In the genomic region with DNA sequence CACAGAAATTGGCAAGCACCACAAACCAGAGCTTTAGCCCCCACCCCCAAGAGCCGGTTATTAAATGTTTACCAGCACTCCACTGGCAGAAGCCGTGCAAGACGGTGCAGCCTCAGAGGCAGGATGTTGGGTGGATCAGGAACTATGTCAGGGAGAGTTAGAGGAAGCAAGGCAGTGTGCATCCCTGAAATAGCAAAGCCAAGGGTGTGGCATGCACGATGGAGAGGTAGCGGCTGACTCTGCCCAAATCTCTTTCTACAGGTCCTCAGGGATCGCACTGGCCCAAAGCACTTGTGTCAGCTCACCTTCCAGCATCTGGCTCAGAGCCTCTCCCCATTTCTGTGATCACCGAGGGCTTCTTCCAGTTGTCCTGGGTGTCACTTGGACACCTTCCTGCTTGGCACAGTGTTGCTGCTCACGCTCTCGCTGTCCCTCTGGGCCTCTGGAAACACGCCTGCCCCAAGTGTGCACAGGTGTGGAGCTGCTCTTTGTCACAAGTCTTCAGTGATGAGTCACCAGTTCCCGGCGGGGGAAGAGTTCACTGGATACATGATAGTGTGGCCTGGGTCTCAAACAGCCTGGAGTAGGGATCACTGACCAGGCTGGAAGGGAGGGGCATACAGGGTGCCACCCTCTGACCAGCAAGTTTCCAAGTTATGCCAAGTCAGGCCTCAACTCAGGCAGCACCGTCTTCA, we compare ENCODE assay signal across 2 cellular contexts.
TF ChIP-seq lines count a peak whose summit lies in the region.

No MANE protein-coding gene starts in this region.

TF ChIP-seq in GM12878, 131 proteins besides CTCF, POLR2A, EP300 and RAD21:
- no peak for TF ChIP-seq MXI1 (IDR thresholded peaks at IDR 0.05; ENCODE audit: low read depth, low read length)
- no peak for TF ChIP-seq NR2C2 (IDR thresholded peaks at IDR 0.05; ENCODE audit: borderline replicate concordance, control insufficient read depth, insufficient read length, low read depth)
- TF ChIP-seq NFYA (IDR thresholded peaks at IDR 0.05; ENCODE audit: borderline replicate concordance, low read depth, low read length), result no peak

TF ChIP-seq in HepG2, 621 proteins besides CTCF, POLR2A, EP300 and RAD21 (continues in another document):
- no peak for TF ChIP-seq TBL1XR1 (IDR thresholded peaks at IDR 0.05; ENCODE audit: borderline replicate concordance, low read length, partially characterized antibody)
- TF ChIP-seq ELF4 (CRISPR knock-in tag; IDR thresholded peaks at IDR 0.05; ENCODE audit: borderline replicate concordance), result no peak
- TF ChIP-seq, protein P1, sequence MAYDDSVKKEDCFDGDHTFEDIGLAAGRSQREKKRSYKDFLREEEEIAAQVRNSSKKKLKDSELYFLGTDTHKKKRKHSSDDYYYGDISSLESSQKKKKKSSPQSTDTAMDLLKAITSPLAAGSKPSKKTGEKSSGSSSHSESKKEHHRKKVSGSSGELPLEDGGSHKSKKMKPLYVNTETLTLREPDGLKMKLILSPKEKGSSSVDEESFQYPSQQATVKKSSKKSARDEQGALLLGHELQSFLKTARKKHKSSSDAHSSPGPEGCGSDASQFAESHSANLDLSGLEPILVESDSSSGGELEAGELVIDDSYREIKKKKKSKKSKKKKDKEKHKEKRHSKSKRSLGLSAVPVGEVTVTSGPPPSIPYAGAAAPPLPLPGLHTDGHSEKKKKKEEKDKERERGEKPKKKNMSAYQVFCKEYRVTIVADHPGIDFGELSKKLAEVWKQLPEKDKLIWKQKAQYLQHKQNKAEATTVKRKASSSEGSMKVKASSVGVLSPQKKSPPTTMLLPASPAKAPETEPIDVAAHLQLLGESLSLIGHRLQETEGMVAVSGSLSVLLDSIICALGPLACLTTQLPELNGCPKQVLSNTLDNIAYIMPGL (CRISPR knock-in tag; IDR thresholded peaks at IDR 0.05; ENCODE audit: borderline replicate concordance in 1 of 2, low read depth in 1 of 2), result no peak
- no peak for TF ChIP-seq SUZ12 (IDR thresholded peaks at IDR 0.05; ENCODE audit: low read depth, low read length)
- TF ChIP-seq, protein P2, sequence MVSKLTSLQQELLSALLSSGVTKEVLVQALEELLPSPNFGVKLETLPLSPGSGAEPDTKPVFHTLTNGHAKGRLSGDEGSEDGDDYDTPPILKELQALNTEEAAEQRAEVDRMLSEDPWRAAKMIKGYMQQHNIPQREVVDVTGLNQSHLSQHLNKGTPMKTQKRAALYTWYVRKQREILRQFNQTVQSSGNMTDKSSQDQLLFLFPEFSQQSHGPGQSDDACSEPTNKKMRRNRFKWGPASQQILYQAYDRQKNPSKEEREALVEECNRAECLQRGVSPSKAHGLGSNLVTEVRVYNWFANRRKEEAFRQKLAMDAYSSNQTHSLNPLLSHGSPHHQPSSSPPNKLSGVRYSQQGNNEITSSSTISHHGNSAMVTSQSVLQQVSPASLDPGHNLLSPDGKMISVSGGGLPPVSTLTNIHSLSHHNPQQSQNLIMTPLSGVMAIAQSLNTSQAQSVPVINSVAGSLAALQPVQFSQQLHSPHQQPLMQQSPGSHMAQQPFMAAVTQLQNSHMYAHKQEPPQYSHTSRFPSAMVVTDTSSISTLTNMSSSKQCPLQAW (CRISPR knock-in tag; IDR thresholded peaks at IDR 0.05), result no peak
- no peak for TF ChIP-seq ZNF850 (CRISPR knock-in tag; conservative IDR thresholded peaks at IDR 0.05)
- no peak for TF ChIP-seq CBX5 (CRISPR knock-in tag; IDR thresholded peaks at IDR 0.05; ENCODE audit: borderline replicate concordance)
- no peak for TF ChIP-seq ZNF567 (CRISPR knock-in tag; IDR thresholded peaks at IDR 0.05; ENCODE audit: borderline replicate concordance)
- TF ChIP-seq PAX8 (CRISPR knock-in tag; IDR thresholded peaks at IDR 0.05; ENCODE audit: borderline replicate concordance), result no peak
- TF ChIP-seq JARID2 (CRISPR knock-in tag; IDR thresholded peaks at IDR 0.05; ENCODE audit: insufficient replicate concordance), result no peak
- no peak for TF ChIP-seq ZNF878 (CRISPR knock-in tag; IDR thresholded peaks at IDR 0.05)
- TF ChIP-seq ZNF720 (CRISPR knock-in tag; IDR thresholded peaks at IDR 0.05), result no peak
- no peak for TF ChIP-seq ZNF564 (CRISPR knock-in tag; IDR thresholded peaks at IDR 0.05)
- no peak; the same call in 1 of the 2 replicates for TF ChIP-seq SALL1 (CRISPR knock-in tag; IDR thresholded peaks at IDR 0.05)
- no peak for TF ChIP-seq PITX1 (CRISPR knock-in tag; IDR thresholded peaks at IDR 0.05)
- TF ChIP-seq ARNT2 (CRISPR knock-in tag; IDR thresholded peaks at IDR 0.05; ENCODE audit: low read depth), result no peak
- TF ChIP-seq ZNF331 (CRISPR knock-in tag; IDR thresholded peaks at IDR 0.05), result no peak
- no peak for TF ChIP-seq ZNF607 (CRISPR knock-in tag; IDR thresholded peaks at IDR 0.05; ENCODE audit: borderline replicate concordance)
- TF ChIP-seq RFX5 (IDR thresholded peaks at IDR 0.05; ENCODE audit: low read depth, low read length), result peak; percentile 25; the same call in 1 of the 2 replicates
- TF ChIP-seq, protein P3, sequence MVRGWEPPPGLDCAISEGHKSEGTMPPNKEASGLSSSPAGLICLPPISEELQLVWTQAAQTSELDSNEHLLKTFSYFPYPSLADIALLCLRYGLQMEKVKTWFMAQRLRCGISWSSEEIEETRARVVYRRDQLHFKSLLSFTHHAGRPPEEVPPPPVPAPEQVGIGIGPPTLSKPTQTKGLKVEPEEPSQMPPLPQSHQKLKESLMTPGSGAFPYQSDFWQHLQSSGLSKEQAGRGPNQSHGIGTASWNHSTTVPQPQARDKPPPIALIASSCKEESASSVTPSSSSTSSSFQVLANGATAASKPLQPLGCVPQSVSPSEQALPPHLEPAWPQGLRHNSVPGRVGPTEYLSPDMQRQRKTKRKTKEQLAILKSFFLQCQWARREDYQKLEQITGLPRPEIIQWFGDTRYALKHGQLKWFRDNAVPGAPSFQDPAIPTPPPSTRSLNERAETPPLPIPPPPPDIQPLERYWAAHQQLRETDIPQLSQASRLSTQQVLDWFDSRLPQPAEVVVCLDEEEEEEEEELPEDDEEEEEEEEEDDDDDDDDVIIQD (CRISPR knock-in tag; IDR thresholded peaks at IDR 0.05; ENCODE audit: low read depth), result 0 out of 2 replicates have a peak, but pooled peaks have one; percentile 21
- no peak for TF ChIP-seq ZNF232 (CRISPR knock-in tag; IDR thresholded peaks at IDR 0.05; ENCODE audit: borderline replicate concordance)
- no peak for TF ChIP-seq SIN3A (IDR thresholded peaks at IDR 0.05; ENCODE audit: borderline replicate concordance, low read depth, low read length)
- TF ChIP-seq ZNF30 (CRISPR knock-in tag; IDR thresholded peaks at IDR 0.05), result no peak
- no peak for TF ChIP-seq ZNF781 (CRISPR knock-in tag; IDR thresholded peaks at IDR 0.05; ENCODE audit: borderline replicate concordance, not compliant biosample characterization)
- TF ChIP-seq ZNF329 (CRISPR knock-in tag; IDR thresholded peaks at IDR 0.05; ENCODE audit: low read depth), result no peak
- TF ChIP-seq REXO4 (CRISPR knock-in tag; IDR thresholded peaks at IDR 0.05; ENCODE audit: borderline replicate concordance), result no peak
- no peak for TF ChIP-seq ZNF260 (CRISPR knock-in tag; IDR thresholded peaks at IDR 0.05; ENCODE audit: borderline replicate concordance, low read depth)
- TF ChIP-seq, protein P4, sequence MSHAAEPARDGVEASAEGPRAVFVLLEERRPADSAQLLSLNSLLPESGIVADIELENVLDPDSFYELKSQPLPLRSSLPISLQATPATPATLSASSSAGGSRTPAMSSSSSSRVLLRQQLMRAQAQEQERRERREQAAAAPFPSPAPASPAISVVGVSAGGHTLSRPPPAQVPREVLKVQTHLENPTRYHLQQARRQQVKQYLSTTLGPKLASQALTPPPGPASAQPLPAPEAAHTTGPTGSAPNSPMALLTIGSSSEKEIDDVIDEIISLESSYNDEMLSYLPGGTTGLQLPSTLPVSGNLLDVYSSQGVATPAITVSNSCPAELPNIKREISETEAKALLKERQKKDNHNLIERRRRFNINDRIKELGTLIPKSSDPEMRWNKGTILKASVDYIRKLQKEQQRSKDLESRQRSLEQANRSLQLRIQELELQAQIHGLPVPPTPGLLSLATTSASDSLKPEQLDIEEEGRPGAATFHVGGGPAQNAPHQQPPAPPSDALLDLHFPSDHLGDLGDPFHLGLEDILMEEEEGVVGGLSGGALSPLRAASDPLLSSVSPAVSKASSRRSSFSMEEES (CRISPR knock-in tag; IDR thresholded peaks at IDR 0.05), result 0 out of 2 replicates have a peak, but pooled peaks have one; percentile 26
- TF ChIP-seq, protein P5, sequence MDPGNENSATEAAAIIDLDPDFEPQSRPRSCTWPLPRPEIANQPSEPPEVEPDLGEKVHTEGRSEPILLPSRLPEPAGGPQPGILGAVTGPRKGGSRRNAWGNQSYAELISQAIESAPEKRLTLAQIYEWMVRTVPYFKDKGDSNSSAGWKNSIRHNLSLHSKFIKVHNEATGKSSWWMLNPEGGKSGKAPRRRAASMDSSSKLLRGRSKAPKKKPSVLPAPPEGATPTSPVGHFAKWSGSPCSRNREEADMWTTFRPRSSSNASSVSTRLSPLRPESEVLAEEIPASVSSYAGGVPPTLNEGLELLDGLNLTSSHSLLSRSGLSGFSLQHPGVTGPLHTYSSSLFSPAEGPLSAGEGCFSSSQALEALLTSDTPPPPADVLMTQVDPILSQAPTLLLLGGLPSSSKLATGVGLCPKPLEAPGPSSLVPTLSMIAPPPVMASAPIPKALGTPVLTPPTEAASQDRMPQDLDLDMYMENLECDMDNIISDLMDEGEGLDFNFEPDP (CRISPR knock-in tag; conservative IDR thresholded peaks at IDR 0.05), result no peak
- no peak for TF ChIP-seq HNF4A (CRISPR knock-in tag; IDR thresholded peaks at IDR 0.05)
- TF ChIP-seq PRMT3 (CRISPR knock-in tag; IDR thresholded peaks at IDR 0.05; ENCODE audit: borderline replicate concordance, low read depth), result no peak
- TF ChIP-seq CHCHD3 (CRISPR knock-in tag; IDR thresholded peaks at IDR 0.05), result no peak
- no peak for TF ChIP-seq ZNF12 (CRISPR knock-in tag; IDR thresholded peaks at IDR 0.05)
- no peak for TF ChIP-seq HOXA7 (CRISPR knock-in tag; IDR thresholded peaks at IDR 0.05)
- TF ChIP-seq, protein P6, sequence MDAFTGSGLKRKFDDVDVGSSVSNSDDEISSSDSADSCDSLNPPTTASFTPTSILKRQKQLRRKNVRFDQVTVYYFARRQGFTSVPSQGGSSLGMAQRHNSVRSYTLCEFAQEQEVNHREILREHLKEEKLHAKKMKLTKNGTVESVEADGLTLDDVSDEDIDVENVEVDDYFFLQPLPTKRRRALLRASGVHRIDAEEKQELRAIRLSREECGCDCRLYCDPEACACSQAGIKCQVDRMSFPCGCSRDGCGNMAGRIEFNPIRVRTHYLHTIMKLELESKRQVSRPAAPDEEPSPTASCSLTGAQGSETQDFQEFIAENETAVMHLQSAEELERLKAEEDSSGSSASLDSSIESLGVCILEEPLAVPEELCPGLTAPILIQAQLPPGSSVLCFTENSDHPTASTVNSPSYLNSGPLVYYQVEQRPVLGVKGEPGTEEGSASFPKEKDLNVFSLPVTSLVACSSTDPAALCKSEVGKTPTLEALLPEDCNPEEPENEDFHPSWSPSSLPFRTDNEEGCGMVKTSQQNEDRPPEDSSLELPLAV (CRISPR knock-in tag; conservative IDR thresholded peaks at IDR 0.05; ENCODE audit: low read depth), result no peak
- no peak for TF ChIP-seq ZNF598 (CRISPR knock-in tag; IDR thresholded peaks at IDR 0.05; ENCODE audit: borderline replicate concordance)
- TF ChIP-seq ZBTB20 (CRISPR knock-in tag; IDR thresholded peaks at IDR 0.05; ENCODE audit: borderline replicate concordance, low read depth), result no peak; the same call in 1 of the 2 replicates
- TF ChIP-seq, protein P7, sequence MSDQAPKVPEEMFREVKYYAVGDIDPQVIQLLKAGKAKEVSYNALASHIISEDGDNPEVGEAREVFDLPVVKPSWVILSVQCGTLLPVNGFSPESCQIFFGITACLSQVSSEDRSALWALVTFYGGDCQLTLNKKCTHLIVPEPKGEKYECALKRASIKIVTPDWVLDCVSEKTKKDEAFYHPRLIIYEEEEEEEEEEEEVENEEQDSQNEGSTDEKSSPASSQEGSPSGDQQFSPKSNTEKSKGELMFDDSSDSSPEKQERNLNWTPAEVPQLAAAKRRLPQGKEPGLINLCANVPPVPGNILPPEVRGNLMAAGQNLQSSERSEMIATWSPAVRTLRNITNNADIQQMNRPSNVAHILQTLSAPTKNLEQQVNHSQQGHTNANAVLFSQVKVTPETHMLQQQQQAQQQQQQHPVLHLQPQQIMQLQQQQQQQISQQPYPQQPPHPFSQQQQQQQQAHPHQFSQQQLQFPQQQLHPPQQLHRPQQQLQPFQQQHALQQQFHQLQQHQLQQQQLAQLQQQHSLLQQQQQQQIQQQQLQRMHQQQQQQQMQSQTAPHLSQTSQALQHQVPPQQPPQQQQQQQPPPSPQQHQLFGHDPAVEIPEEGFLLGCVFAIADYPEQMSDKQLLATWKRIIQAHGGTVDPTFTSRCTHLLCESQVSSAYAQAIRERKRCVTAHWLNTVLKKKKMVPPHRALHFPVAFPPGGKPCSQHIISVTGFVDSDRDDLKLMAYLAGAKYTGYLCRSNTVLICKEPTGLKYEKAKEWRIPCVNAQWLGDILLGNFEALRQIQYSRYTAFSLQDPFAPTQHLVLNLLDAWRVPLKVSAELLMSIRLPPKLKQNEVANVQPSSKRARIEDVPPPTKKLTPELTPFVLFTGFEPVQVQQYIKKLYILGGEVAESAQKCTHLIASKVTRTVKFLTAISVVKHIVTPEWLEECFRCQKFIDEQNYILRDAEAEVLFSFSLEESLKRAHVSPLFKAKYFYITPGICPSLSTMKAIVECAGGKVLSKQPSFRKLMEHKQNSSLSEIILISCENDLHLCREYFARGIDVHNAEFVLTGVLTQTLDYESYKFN (CRISPR knock-in tag; conservative IDR thresholded peaks at IDR 0.05), result peak; percentile 19; the same call in 1 of the 2 replicates
- peak; percentile 47; the same call in 1 of the 2 replicates for TF ChIP-seq ZNF605 (CRISPR knock-in tag; IDR thresholded peaks at IDR 0.05)
- TF ChIP-seq, protein P8, sequence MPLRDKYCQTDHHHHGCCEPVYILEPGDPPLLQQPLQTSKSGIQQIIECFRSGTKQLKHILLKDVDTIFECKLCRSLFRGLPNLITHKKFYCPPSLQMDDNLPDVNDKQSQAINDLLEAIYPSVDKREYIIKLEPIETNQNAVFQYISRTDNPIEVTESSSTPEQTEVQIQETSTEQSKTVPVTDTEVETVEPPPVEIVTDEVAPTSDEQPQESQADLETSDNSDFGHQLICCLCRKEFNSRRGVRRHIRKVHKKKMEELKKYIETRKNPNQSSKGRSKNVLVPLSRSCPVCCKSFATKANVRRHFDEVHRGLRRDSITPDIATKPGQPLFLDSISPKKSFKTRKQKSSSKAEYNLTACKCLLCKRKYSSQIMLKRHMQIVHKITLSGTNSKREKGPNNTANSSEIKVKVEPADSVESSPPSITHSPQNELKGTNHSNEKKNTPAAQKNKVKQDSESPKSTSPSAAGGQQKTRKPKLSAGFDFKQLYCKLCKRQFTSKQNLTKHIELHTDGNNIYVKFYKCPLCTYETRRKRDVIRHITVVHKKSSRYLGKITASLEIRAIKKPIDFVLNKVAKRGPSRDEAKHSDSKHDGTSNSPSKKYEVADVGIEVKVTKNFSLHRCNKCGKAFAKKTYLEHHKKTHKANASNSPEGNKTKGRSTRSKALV (CRISPR knock-in tag; IDR thresholded peaks at IDR 0.05), result no peak
